9 cellular contexts compared by ENCODE assay signal in genomic region chr18:48780151-48781001, GRCh38.
A peak's percentile ranks its signal among the peaks of the same experiment; 100 is the strongest.
DNase-seq lines count a peak whose midpoint lies in the region; ATAC-seq and TF ChIP-seq lines count a peak whose summit lies in the region.
"Had no signal": no experiment of that assay in that cellular context is flagged by ENCODE, and none has a peak within 500 bp of the region (broad histone marks: within the 10 kb centered on the region; RNA-seq: fewer than 3 reads in every experiment).

No MANE protein-coding gene starts in this region.

- ATAC-seq in HG03139 (IDR thresholded peaks at IDR 0.05; ENCODE audit: unreplicated experiment) (no peak), HG03280 (IDR thresholded peaks at IDR 0.05; ENCODE audit: unreplicated experiment) (no peak), HG02571 (IDR thresholded peaks at IDR 0.05; ENCODE audit: unreplicated experiment) (no peak), sciatic nerve (no peak)

- H3K9ac ChIP-seq in muscle layer of colon (ENCODE audit: low read length): no peak overlapping the region

- H3K4me3 ChIP-seq in muscle layer of colon (ENCODE audit: low read depth in 1 of 2, low read length in 2 of 2) (peak overlapping the region in 1 of 2 donors; percentile 37), tibial nerve (no peak overlapping the region)

- intact Hi-C loops in sciatic nerve (cut with DNase I): loop anchor here (10.0 kb wide), 1 partner anchor 164 kb away; no protein-coding TSS in a partner anchor

- H3K9me3 ChIP-seq in muscle layer of colon (ENCODE audit: low read length): no peaks in the 10 kb centered on the region
- H3K9me3 ChIP-seq in tibial nerve: no peaks in the 10 kb centered on the region

- no peaks in the 10 kb centered on the region for H3K36me3 ChIP-seq in muscle layer of colon (ENCODE audit: insufficient read depth, low read length)
- H3K36me3 ChIP-seq in tibial nerve: peaks cover 0 to 6% (median 0%) of the 10 kb centered on the region in 3 donors

- DNase-seq in NCI-H2227 treated with DMSO at 0.1 percent for 48 hours (lab: John Stamatoyannopoulos, UW) (peak; percentile 9), erythroblast (lab: John Stamatoyannopoulos, UW) (peak; percentile 31 to 46), tibial nerve (ENCODE audit: low spot score in 2 of 2) (no peak), sciatic nerve (ENCODE audit: low spot score) (no peak)
- DNase-seq: MM.1S had no signal

- 58 to 60% methylated on average over 19 of the region's 19 CpGs for WGBS in tibial nerve, 2 donors

- TF ChIP-seq POLR2A in erythroblast (IDR thresholded peaks at IDR 0.05; ENCODE audit: low read length) (no peak), tibial nerve (IDR thresholded peaks at IDR 0.05) (no peak)

- H3K27me3 ChIP-seq in muscle layer of colon (ENCODE audit: control insufficient read depth in 1 of 2, insufficient read depth in 2 of 2, low read length in 2 of 2): no peaks in the 10 kb centered on the region
- no peaks in the 10 kb centered on the region for H3K27me3 ChIP-seq in tibial nerve

- TF ChIP-seq EP300 in tibial nerve (IDR thresholded peaks at IDR 0.05): no peak

- H3K27ac ChIP-seq in muscle layer of colon (ENCODE audit: low read depth, low read length) (peak overlapping the region; percentile 59), tibial nerve (peak overlapping the region in 3 of 4 donors; percentile 69 to 81 (median 81))

- TF ChIP-seq CTCF in tibial nerve (IDR thresholded peaks at IDR 0.05): no peak

- H3K4me1 ChIP-seq in muscle layer of colon (ENCODE audit: insufficient read depth, low read length) (peaks cover 46% of the 10 kb centered on the region), tibial nerve (peaks cover 3 to 62% (median 36%) of the 10 kb centered on the region in 4 donors)

Comparison
In these comparisons a context has a peak if more than half of its experiments do, and no peak if none do; other contexts are left out.
1. DNase-seq: peak in NCI-H2227 treated with DMSO at 0.1 percent for 48 hours (single experiment) and erythroblast (2 of 2); none in tibial nerve (0 of 2) and sciatic nerve (single experiment).